1 cellular context compared by ENCODE assay signal in genomic region chr16:73228649-73229048, GRCh38.
TF ChIP-seq lines count a peak whose summit lies in the region.

No MANE protein-coding gene starts in this region.

TF ChIP-seq in WTC11, 78 proteins besides CTCF, POLR2A, EP300 and RAD21 (continued from another document):
- TF ChIP-seq, protein P1, sequence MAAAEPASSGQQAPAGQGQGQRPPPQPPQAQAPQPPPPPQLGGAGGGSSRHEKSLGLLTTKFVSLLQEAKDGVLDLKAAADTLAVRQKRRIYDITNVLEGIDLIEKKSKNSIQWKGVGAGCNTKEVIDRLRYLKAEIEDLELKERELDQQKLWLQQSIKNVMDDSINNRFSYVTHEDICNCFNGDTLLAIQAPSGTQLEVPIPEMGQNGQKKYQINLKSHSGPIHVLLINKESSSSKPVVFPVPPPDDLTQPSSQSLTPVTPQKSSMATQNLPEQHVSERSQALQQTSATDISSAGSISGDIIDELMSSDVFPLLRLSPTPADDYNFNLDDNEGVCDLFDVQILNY (CRISPR knock-in tag; IDR thresholded peaks at IDR 0.05), result no peak
- no peak for TF ChIP-seq GRHL2 (CRISPR knock-in tag; IDR thresholded peaks at IDR 0.05; ENCODE audit: insufficient replicate concordance, severe bottlenecking)
- TF ChIP-seq JUN (CRISPR knock-in tag; IDR thresholded peaks at IDR 0.05), result no peak
- TF ChIP-seq ZNF263 (CRISPR knock-in tag; IDR thresholded peaks at IDR 0.05; ENCODE audit: low read depth), result no peak
- TF ChIP-seq, protein P2, sequence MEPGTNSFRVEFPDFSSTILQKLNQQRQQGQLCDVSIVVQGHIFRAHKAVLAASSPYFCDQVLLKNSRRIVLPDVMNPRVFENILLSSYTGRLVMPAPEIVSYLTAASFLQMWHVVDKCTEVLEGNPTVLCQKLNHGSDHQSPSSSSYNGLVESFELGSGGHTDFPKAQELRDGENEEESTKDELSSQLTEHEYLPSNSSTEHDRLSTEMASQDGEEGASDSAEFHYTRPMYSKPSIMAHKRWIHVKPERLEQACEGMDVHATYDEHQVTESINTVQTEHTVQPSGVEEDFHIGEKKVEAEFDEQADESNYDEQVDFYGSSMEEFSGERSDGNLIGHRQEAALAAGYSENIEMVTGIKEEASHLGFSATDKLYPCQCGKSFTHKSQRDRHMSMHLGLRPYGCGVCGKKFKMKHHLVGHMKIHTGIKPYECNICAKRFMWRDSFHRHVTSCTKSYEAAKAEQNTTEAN (CRISPR knock-in tag; IDR thresholded peaks at IDR 0.05), result no peak
- no peak for TF ChIP-seq ATF6 (CRISPR knock-in tag; IDR thresholded peaks at IDR 0.05)
- no peak for TF ChIP-seq ZBTB21 (CRISPR knock-in tag; IDR thresholded peaks at IDR 0.05; ENCODE audit: borderline replicate concordance)
- TF ChIP-seq, protein P3, sequence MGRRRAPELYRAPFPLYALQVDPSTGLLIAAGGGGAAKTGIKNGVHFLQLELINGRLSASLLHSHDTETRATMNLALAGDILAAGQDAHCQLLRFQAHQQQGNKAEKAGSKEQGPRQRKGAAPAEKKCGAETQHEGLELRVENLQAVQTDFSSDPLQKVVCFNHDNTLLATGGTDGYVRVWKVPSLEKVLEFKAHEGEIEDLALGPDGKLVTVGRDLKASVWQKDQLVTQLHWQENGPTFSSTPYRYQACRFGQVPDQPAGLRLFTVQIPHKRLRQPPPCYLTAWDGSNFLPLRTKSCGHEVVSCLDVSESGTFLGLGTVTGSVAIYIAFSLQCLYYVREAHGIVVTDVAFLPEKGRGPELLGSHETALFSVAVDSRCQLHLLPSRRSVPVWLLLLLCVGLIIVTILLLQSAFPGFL (CRISPR knock-in tag; IDR thresholded peaks at IDR 0.05; ENCODE audit: borderline replicate concordance), result no peak
- TF ChIP-seq OVOL2 (CRISPR knock-in tag; IDR thresholded peaks at IDR 0.05; ENCODE audit: borderline replicate concordance), result no peak
